Comparison of ENCODE assay signal across 24 cellular contexts in the genomic region with DNA sequence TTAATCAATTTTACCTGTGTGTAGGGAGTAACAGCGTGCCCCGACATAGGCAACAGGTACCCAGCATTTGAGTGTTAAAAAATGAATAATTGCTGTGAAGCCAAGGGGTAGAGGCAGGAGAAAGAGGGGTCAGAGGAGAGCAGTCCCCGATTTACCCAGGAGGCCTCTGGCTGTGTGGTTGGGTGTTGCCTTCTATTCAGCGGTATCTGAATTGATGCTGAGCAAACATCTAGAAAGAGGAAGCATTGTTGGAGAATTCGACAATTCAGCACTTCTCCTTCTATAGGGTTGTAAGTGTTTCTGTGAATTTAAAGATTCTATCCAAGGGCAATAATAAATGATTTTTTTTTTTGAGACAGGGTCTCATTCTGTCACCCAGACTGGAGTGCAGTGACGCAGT. TPM values are rescaled to one million over a fixed set of nuclear protein-coding genes. Genes with fewer than 3 reads are reported as not detected.
A peak's percentile ranks its signal among the peaks of the same experiment; 100 is the strongest.
DNase-seq lines count a peak whose midpoint lies in the region; ATAC-seq, FAIRE-seq and TF ChIP-seq lines count a peak whose summit lies in the region.
"Had no signal": no experiment of that assay in that cellular context is flagged by ENCODE, and none has a peak within 500 bp of the region (broad histone marks: within the 10 kb centered on the region; RNA-seq: fewer than 3 reads in every experiment).

No MANE protein-coding gene starts in this region.

- no TSS peak for BruUV-seq in HepG2 (replicated peaks; lab: Mats Ljungman, UMichigan)

- H3K27me3 ChIP-seq in right lobe of liver, result no peaks in the 10 kb centered on the region
- peaks cover 0 to 67% of the 10 kb centered on the region in 2 experiments; a peak in 3 of 5 replicates for H3K27me3 ChIP-seq in HepG2 (ENCODE audit: control insufficient read depth in 1 of 2, insufficient read depth in 2 of 2, low read length in 2 of 2)
- H3K27me3 ChIP-seq in left lung, result peaks cover 0 to 19% of the 10 kb centered on the region in 2 donors

- CTCF ChIA-PET in HepG2 (lab: Yijun Ruan, JAX; ENCODE audit: low intra/inter-chr PET ratio, low total read pairs), result no interaction called here

- no peaks in the 10 kb centered on the region for H3K79me2 ChIP-seq in HepG2 (ENCODE audit: insufficient read depth, low read length)

- DNase-seq in right lobe of liver, result no peak
- no peak for DNase-seq in HepG2 (ENCODE audit: low spot score)
- peak; percentile 40 for DNase-seq in OCI-M1 (lab: John Stamatoyannopoulos, UW)
- DNase-seq in left lung, result no peak
- no peak for DNase-seq in NCI-H345 treated with DMSO at 0.1 percent for 48 hours (lab: John Stamatoyannopoulos, UW; ENCODE audit: unreplicated experiment)
- no peak for DNase-seq in effector CD8-positive, alpha-beta T cell (lab: John Stamatoyannopoulos, UW)
- DNase-seq: ACHN; activated CD4-positive, alpha-beta memory T cell treated with anti-CD3 and anti-CD28 coated beads for 36 hours; activated CD8-positive, alpha-beta memory T cell treated with anti-CD3 and anti-CD28 coated beads, Interleukin-2, amount 50 U/mL, for 48 hours; caudate nucleus; Karpas-422; NCI-H1105; stimulated activated CD4-positive, alpha-beta T cell treated with anti-CD3 and anti-CD28 coated beads, Interleukin-2, amount 100 ng/mL, for 24 hours; T-helper 9 cell had no signal

- H2AFZ ChIP-seq in HepG2 (ENCODE audit: low read length), result no peak overlapping the region

- no peak overlapping the region for H3K27ac ChIP-seq in right lobe of liver
- H3K27ac ChIP-seq in HepG2 (ENCODE audit: extremely low read length, insufficient read depth, low read length), result no peak overlapping the region
- no peak overlapping the region for H3K27ac ChIP-seq in left lung
- H3K27ac ChIP-seq: neutrophil had no signal

- POLR2A ChIA-PET in HepG2 (lab: Yijun Ruan, JAX), result no interaction called here

- no peak for FAIRE-seq in HepG2 (lab: Jason Lieb, UNC)
- FAIRE-seq: endometrium, GM12891, islet of Langerhans had no signal

- H3K9me3 ChIP-seq in right lobe of liver (no peaks in the 10 kb centered on the region), HepG2 (ENCODE audit: low read length) (no peaks in the 10 kb centered on the region), left lung (no peaks in the 10 kb centered on the region)
- H3K9me3 ChIP-seq: neutrophil had no signal

- no peak overlapping the region for H3K9ac ChIP-seq in HepG2 (ENCODE audit: insufficient read depth, low read depth, low read length)

- H3K4me1 ChIP-seq in right lobe of liver (no peaks in the 10 kb centered on the region), HepG2 (ENCODE audit: insufficient read depth, low read length) (0 out of 2 replicates have a peak, but pooled peaks cover 9% of the 10 kb centered on the region), left lung (peaks cover 0 to 12% of the 10 kb centered on the region in 2 donors)

- ATAC-seq in right lobe of liver (peak; percentile 43 to 66 (median 48)), HepG2 (no peak), left lung (peak; percentile 61), GM19328 (IDR thresholded peaks at IDR 0.05; ENCODE audit: unreplicated experiment) (no peak), GM21528 (IDR thresholded peaks at IDR 0.05; ENCODE audit: low FRiP score, unreplicated experiment) (no peak)
- ATAC-seq: activated T-helper 17 cell treated with anti-CD3 and anti-CD28 coated beads, Interleukin-2, amount 50 U/mL, for 72 hours; HCT116; SK-N-SH treated with all-trans-retinoic acid at 6 μM for 48 hours had no signal

- H4K20me1 ChIP-seq in HepG2 (ENCODE audit: insufficient read depth, low read length), result no peaks in the 10 kb centered on the region

- TF ChIP-seq RAD21 in HepG2 (CRISPR knock-in tag; IDR thresholded peaks at IDR 0.05), result no peak

- 73% methylated on average over 5 of the region's 6 CpGs for WGBS in right lobe of liver (ENCODE audit: insufficient coverage, low coverage, low lambda C conversion rate, missing lambda C conversion rate)
- 38% methylated on average over 6 of the region's 6 CpGs for WGBS in HepG2 (ENCODE audit: low lambda C conversion rate)

- no peak for TF ChIP-seq EP300 in HepG2 (IDR thresholded peaks at IDR 0.05; ENCODE audit: low read depth in 2 of 2, low read length in 2 of 2)
- TF ChIP-seq EP300 in HepG2 (CRISPR knock-in tag; IDR thresholded peaks at IDR 0.05; ENCODE audit: borderline replicate concordance), result no peak

- TF ChIP-seq CTCF in right lobe of liver (IDR thresholded peaks at IDR 0.05) (no peak), HepG2 (CRISPR knock-in tag; IDR thresholded peaks at IDR 0.05) (no peak), left lung (IDR thresholded peaks at IDR 0.05) (no peak)

- in situ Hi-C loops in HepG2 (cut with HindIII; ENCODE audit: extremely low pct_ligation_motif_present, low pct_unique_long_range_greater_than_20kb), result no loop called here

- H3K4me3 ChIP-seq in right lobe of liver (no peak overlapping the region), HepG2 (replicated peaks in 1 of 3; ENCODE audit: insufficient read depth in 1 of 3, low read depth in 2 of 3, low read length in 3 of 3) (no peak overlapping the region), left lung (no peak overlapping the region)
- H3K4me3 ChIP-seq: smooth muscle cell had no signal

- TF ChIP-seq POLR2A in right lobe of liver (IDR thresholded peaks at IDR 0.05) (no peak), HepG2 (IDR thresholded peaks at IDR 0.05; ENCODE audit: insufficient read depth in 1 of 2, low read depth in 2 of 2, low read length in 2 of 2) (no peak)

- intact Hi-C loops in right lobe of liver (cut with DNase I) (no loop called here), HepG2 (cut with micrococcal nuclease; ENCODE audit: unreplicated experiment) (no loop called here), left lung (cut with DNase I) (no loop called here)

- H3K4me2 ChIP-seq in HepG2 (ENCODE audit: low read depth, low read length), result no peak overlapping the region
- H3K4me2 ChIP-seq: smooth muscle cell had no signal

- H3K36me3 ChIP-seq in right lobe of liver (no peaks in the 10 kb centered on the region), HepG2 (replicated peaks in 1 of 2; ENCODE audit: control insufficient read depth in 1 of 2, insufficient read depth in 2 of 2, low read length in 2 of 2) (no peaks in the 10 kb centered on the region), left lung (no peaks in the 10 kb centered on the region)
- H3K36me3 ChIP-seq: neutrophil had no signal

TF ChIP-seq in HepG2, 621 proteins besides CTCF, POLR2A, EP300 and RAD21:
- TF ChIP-seq LCORL (IDR thresholded peaks at IDR 0.05) (no peak), LCORL (CRISPR knock-in tag; IDR thresholded peaks at IDR 0.05) (no peak), MAFK (conservative IDR thresholded peaks at IDR 0.05 in 1 of 2, IDR thresholded peaks at IDR 0.05 in 1 of 2; ENCODE audit: low read length in 2 of 2) (peak in 1 of 2 experiments; percentile 14; a peak in 1 of 4 replicates)

RNA-seq across cellular contexts. Expression of a gene that starts 8.7 kb away (rescaled TPM):
- total RNA-seq in right lobe of liver (100 to 1,000 TPM; 141 to 232 (median 191) TPM), HepG2 (2016; rRNA removed; fragmentation: Illumina TruSeq; extraction: Trizol) (318 and 642 TPM in 2 replicates), left lung (100 to 1,000 TPM; 239 to 341 TPM)
- total RNA-seq in HepG2 (2016; cell fraction: cytosol; rRNA removed; fragmentation: Illumina TruSeq; extraction: Trizol; ENCODE audit: low read depth), result 56.1 and 61.3 TPM in 2 replicates
- total RNA-seq in HepG2 (2016; cell fraction: insoluble cytoplasmic fraction; rRNA removed; fragmentation: Illumina TruSeq; extraction: Trizol), result 300 and 675 TPM in 2 replicates
- total RNA-seq in HepG2 (2016; cell fraction: membrane; rRNA removed; fragmentation: Illumina TruSeq; extraction: Trizol), result 124 and 135 TPM in 2 replicates
- 502 and 568 TPM in 2 replicates for total RNA-seq in HepG2 (2016; cell fraction: nucleus; rRNA removed; fragmentation: Illumina TruSeq; extraction: Trizol)
- polyA plus RNA-seq in HepG2 (2011; rRNA removed), result 418 and 586 TPM in 2 replicates
- 484 and 553 TPM in 2 replicates for polyA plus RNA-seq in HepG2 (2011; cell fraction: cytosol; rRNA removed)
- 135 and 158 TPM in 2 replicates for polyA plus RNA-seq in HepG2 (2011; cell fraction: nucleus; rRNA removed)
- 484 and 600 TPM in 2 replicates for polyA plus RNA-seq in HepG2 (2012)
- polyA plus RNA-seq in HepG2 (2016; cell fraction: cytosol; fragmentation: Illumina TruSeq; extraction: Trizol; ENCODE audit: low read depth), result 61.3 and 65.3 TPM in 2 replicates
- 289 and 301 TPM in 2 replicates for polyA plus RNA-seq in HepG2 (2016; cell fraction: insoluble cytoplasmic fraction; fragmentation: Illumina TruSeq; extraction: Trizol; ENCODE audit: low read depth)
- 102 and 106 TPM in 2 replicates for polyA plus RNA-seq in HepG2 (2016; cell fraction: membrane; fragmentation: Illumina TruSeq; extraction: Trizol; ENCODE audit: low read depth)
- 690 and 757 TPM in 2 replicates for polyA plus RNA-seq in HepG2 (2016; cell fraction: nucleus; fragmentation: Illumina TruSeq; extraction: Trizol; ENCODE audit: insufficient read depth, low read depth)
- 87.6 and 158 TPM in 2 replicates for polyA minus RNA-seq in HepG2 (2011; rRNA and poly(A)+ RNA removed; ENCODE audit: low replicate concordance)
- polyA minus RNA-seq in HepG2 (2011; cell fraction: cytosol; rRNA and poly(A)+ RNA removed), result 230 and 245 TPM in 2 replicates
- polyA minus RNA-seq in HepG2 (2011; cell fraction: nucleus; rRNA and poly(A)+ RNA removed), result 115 and 127 TPM in 2 replicates

Comparison
In these comparisons a context has a peak if more than half of its experiments do, and no peak if none do; other contexts are left out.
1. ATAC-seq: peak in right lobe of liver (4 of 4) and left lung (single experiment); none in HepG2 (single experiment), GM19328 (single experiment) and GM21528 (single experiment).